ENCODE assay signal across 5 cellular contexts in genomic region chr20:2937902-2938301, GRCh38.
"Had no signal": no experiment of that assay in that cellular context is flagged by ENCODE, and none has a peak within 500 bp of the region (broad histone marks: within the 10 kb centered on the region; RNA-seq: fewer than 3 reads in every experiment).

No MANE protein-coding gene starts in this region.

- H3K27me3 Mint-ChIP-seq: IgD-negative memory B cell had no signal

- H3K9me3 Mint-ChIP-seq: GM23338, H9, IgD-negative memory B cell had no signal

- H3K27ac Mint-ChIP-seq: GM23338, H9 had no signal

- ATAC-seq: GM23338 had no signal

- H3K4me3 Mint-ChIP-seq: GM23338, H9, IgD-negative memory B cell had no signal

- DNase-seq: H9, HCEC 1CT, KG1 had no signal
